1 cellular context compared by ENCODE assay signal in the genomic region with DNA sequence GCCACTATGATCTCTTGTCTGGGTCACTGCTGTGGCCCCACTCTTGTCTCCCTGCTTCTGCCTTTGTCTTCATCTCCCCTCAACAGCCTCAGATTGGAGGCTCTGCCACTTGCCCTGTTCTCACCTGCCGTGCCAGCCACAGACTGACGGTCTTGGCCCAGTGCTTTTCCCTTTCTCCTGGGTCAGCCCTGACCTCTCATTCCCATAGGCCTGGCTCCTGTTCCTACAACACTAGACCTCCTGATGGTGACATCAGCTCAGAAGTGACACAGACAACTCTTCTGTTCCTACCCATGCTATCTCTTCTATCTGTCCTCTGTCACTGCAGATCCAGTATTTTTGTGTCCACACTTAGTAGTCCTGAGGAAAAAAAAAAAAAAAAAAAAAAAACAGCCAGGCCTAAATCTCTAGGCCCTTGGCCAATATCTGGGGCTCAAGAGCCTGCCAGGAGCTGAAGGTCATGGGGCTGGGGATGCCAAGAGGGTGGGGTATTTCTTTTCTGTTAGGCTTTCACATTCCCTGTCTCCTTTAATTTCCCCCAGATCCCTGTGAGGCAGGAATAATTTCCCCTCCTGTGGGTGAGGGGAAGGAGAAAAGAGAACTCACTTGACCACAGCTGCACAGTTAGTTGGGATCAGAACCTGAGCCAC.
TF ChIP-seq lines count a peak whose summit lies in the region.

No MANE protein-coding gene starts in this region.

TF ChIP-seq in H1, 55 proteins besides CTCF, POLR2A, EP300 and RAD21:
- no peak for TF ChIP-seq KDM4A (IDR thresholded peaks at IDR 0.05; ENCODE audit: low read depth, low read length, severe bottlenecking)
- TF ChIP-seq BACH1 (IDR thresholded peaks at IDR 0.05; ENCODE audit: low read length): no peak
- no peak for TF ChIP-seq RBBP5 (IDR thresholded peaks at IDR 0.05; ENCODE audit: borderline replicate concordance, low read depth, low read length)
- TF ChIP-seq, protein P1, sequence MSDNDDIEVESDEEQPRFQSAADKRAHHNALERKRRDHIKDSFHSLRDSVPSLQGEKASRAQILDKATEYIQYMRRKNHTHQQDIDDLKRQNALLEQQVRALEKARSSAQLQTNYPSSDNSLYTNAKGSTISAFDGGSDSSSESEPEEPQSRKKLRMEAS (IDR thresholded peaks at IDR 0.05): no peak
- no peak for TF ChIP-seq NRF1 (IDR thresholded peaks at IDR 0.05; ENCODE audit: low read depth, low read length)
- TF ChIP-seq BRCA1 (IDR thresholded peaks at IDR 0.05; ENCODE audit: low read depth, low read length): no peak
- TF ChIP-seq SUZ12 (IDR thresholded peaks at IDR 0.05; ENCODE audit: low read length): no peak
- TF ChIP-seq TBP (IDR thresholded peaks at IDR 0.05; ENCODE audit: low read depth, low read length): no peak
- no peak for TF ChIP-seq SAP30 (IDR thresholded peaks at IDR 0.05; ENCODE audit: insufficient read depth, insufficient replicate concordance, low read length)
- TF ChIP-seq CREB1 (IDR thresholded peaks at IDR 0.05): no peak
